Comparison of ENCODE assay signal across 2 cellular contexts in genomic region chr12:31853520-31853919, GRCh38.
TF ChIP-seq lines count a peak whose summit lies in the region.

No MANE protein-coding gene starts in this region.

TF ChIP-seq in HepG2, 621 proteins besides CTCF, POLR2A, EP300 and RAD21 (continued from another document):
- TF ChIP-seq ZBTB1 (CRISPR knock-in tag; IDR thresholded peaks at IDR 0.05; ENCODE audit: borderline replicate concordance) (no peak), ZNF678 (CRISPR knock-in tag; IDR thresholded peaks at IDR 0.05) (no peak), ZNF207 (IDR thresholded peaks at IDR 0.05; ENCODE audit: borderline replicate concordance) (no peak), FOXM1 (CRISPR knock-in tag; IDR thresholded peaks at IDR 0.05) (no peak), MXI1 (IDR thresholded peaks at IDR 0.05; ENCODE audit: borderline replicate concordance, low read depth, low read length) (no peak), TRIM24 (CRISPR knock-in tag; IDR thresholded peaks at IDR 0.05) (no peak), ZNF468 (CRISPR knock-in tag; IDR thresholded peaks at IDR 0.05) (no peak)

TF ChIP-seq in SK-N-SH treated with all-trans-retinoic acid at 6 μM for 48 hours, 23 proteins besides CTCF, POLR2A, EP300 and RAD21 (continued from another document):
- no peak for TF ChIP-seq ZFP3 (CRISPR knock-in tag; IDR thresholded peaks at IDR 0.05)
